In the genomic region with DNA sequence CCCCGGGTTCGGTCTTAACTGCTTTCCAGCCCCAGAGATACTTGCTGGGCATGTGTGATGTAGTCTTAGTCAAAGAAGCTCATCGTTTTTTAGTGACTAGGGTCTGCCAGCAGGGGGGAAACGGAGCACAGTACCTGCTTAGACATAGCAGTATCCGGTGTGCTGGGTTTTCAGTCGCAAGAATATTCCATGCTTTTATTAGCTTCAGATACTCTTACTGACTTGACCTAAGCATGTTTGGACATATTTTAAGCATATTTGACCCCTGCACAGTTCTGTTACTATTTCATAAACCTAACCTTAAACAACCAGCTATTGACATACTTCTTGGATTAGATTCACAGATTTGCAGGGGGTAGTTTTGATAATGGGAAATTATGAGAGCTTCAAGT, we compare ENCODE assay signal across 1 cellular context.
A peak's percentile ranks its signal among the peaks of the same experiment; 100 is the strongest.
TF ChIP-seq lines count a peak whose summit lies in the region.

No MANE protein-coding gene starts in this region.

TF ChIP-seq in K562, 482 proteins besides CTCF, POLR2A, EP300 and RAD21 (continued from another document and continues in another):
- TF ChIP-seq CEBPG (CRISPR knock-in tag; IDR thresholded peaks at IDR 0.05), result no peak
- TF ChIP-seq CEBPG (tag; conservative IDR thresholded peaks at IDR 0.05 in 1 of 2, IDR thresholded peaks at IDR 0.05 in 1 of 2), result no peak
- no peak for TF ChIP-seq ZNF232 (CRISPR knock-in tag; IDR thresholded peaks at IDR 0.05)
- TF ChIP-seq POLR2AphosphoS5 (IDR thresholded peaks at IDR 0.05; ENCODE audit: control insufficient read depth, insufficient read depth, low read depth, low read length), result peak; percentile 59; the same call in 1 of the 2 replicates
- no peak for TF ChIP-seq FOXK1 (CRISPR knock-in tag; IDR thresholded peaks at IDR 0.05; ENCODE audit: borderline replicate concordance)
- TF ChIP-seq PTTG1 (tag; IDR thresholded peaks at IDR 0.05; ENCODE audit: low read depth), result no peak
- TF ChIP-seq, protein P1, sequence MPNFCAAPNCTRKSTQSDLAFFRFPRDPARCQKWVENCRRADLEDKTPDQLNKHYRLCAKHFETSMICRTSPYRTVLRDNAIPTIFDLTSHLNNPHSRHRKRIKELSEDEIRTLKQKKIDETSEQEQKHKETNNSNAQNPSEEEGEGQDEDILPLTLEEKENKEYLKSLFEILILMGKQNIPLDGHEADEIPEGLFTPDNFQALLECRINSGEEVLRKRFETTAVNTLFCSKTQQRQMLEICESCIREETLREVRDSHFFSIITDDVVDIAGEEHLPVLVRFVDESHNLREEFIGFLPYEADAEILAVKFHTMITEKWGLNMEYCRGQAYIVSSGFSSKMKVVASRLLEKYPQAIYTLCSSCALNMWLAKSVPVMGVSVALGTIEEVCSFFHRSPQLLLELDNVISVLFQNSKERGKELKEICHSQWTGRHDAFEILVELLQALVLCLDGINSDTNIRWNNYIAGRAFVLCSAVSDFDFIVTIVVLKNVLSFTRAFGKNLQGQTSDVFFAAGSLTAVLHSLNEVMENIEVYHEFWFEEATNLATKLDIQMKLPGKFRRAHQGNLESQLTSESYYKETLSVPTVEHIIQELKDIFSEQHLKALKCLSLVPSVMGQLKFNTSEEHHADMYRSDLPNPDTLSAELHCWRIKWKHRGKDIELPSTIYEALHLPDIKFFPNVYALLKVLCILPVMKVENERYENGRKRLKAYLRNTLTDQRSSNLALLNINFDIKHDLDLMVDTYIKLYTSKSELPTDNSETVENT (CRISPR knock-in tag; IDR thresholded peaks at IDR 0.05), result no peak
- TF ChIP-seq ZFPM2 (CRISPR knock-in tag; IDR thresholded peaks at IDR 0.05), result no peak
- TF ChIP-seq, protein P2, sequence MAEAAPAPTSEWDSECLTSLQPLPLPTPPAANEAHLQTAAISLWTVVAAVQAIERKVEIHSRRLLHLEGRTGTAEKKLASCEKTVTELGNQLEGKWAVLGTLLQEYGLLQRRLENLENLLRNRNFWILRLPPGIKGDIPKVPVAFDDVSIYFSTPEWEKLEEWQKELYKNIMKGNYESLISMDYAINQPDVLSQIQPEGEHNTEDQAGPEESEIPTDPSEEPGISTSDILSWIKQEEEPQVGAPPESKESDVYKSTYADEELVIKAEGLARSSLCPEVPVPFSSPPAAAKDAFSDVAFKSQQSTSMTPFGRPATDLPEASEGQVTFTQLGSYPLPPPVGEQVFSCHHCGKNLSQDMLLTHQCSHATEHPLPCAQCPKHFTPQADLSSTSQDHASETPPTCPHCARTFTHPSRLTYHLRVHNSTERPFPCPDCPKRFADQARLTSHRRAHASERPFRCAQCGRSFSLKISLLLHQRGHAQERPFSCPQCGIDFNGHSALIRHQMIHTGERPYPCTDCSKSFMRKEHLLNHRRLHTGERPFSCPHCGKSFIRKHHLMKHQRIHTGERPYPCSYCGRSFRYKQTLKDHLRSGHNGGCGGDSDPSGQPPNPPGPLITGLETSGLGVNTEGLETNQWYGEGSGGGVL (CRISPR knock-in tag; IDR thresholded peaks at IDR 0.05), result no peak
- TF ChIP-seq SIX5 (IDR thresholded peaks at IDR 0.05; ENCODE audit: borderline replicate concordance in 1 of 2, insufficient read depth in 1 of 2, low read depth in 1 of 2, low read length in 2 of 2), result no peak
- TF ChIP-seq SOX6 (IDR thresholded peaks at IDR 0.05), result no peak
- TF ChIP-seq ZKSCAN1 (IDR thresholded peaks at IDR 0.05; ENCODE audit: low read depth, low read length), result no peak
- TF ChIP-seq ZNF41 (CRISPR knock-in tag; conservative IDR thresholded peaks at IDR 0.05), result no peak
- TF ChIP-seq HIVEP1 (CRISPR knock-in tag; IDR thresholded peaks at IDR 0.05), result no peak
- TF ChIP-seq, protein P3, sequence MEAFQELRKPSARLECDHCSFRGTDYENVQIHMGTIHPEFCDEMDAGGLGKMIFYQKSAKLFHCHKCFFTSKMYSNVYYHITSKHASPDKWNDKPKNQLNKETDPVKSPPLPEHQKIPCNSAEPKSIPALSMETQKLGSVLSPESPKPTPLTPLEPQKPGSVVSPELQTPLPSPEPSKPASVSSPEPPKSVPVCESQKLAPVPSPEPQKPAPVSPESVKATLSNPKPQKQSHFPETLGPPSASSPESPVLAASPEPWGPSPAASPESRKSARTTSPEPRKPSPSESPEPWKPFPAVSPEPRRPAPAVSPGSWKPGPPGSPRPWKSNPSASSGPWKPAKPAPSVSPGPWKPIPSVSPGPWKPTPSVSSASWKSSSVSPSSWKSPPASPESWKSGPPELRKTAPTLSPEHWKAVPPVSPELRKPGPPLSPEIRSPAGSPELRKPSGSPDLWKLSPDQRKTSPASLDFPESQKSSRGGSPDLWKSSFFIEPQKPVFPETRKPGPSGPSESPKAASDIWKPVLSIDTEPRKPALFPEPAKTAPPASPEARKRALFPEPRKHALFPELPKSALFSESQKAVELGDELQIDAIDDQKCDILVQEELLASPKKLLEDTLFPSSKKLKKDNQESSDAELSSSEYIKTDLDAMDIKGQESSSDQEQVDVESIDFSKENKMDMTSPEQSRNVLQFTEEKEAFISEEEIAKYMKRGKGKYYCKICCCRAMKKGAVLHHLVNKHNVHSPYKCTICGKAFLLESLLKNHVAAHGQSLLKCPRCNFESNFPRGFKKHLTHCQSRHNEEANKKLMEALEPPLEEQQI (IDR thresholded peaks at IDR 0.05), result 0 out of 2 replicates have a peak, but pooled peaks have one; percentile 19
- TF ChIP-seq MAFG (tag; conservative IDR thresholded peaks at IDR 0.05), result no peak
- TF ChIP-seq BRCA1 (IDR thresholded peaks at IDR 0.05), result no peak
- no peak for TF ChIP-seq BRCA1 (CRISPR knock-in tag; IDR thresholded peaks at IDR 0.05)
- TF ChIP-seq BMI1 (IDR thresholded peaks at IDR 0.05; ENCODE audit: low read length), result no peak
- TF ChIP-seq ZNF707 (CRISPR knock-in tag; conservative IDR thresholded peaks at IDR 0.05), result no peak
- 0 out of 2 replicates have a peak, but pooled peaks have one; percentile 3 for TF ChIP-seq FOXM1 (IDR thresholded peaks at IDR 0.05; ENCODE audit: low read depth)
- no peak for TF ChIP-seq FOXM1 (CRISPR knock-in tag; IDR thresholded peaks at IDR 0.05; ENCODE audit: low read depth)
- 0 out of 2 replicates have a peak, but pooled peaks have one; percentile 46 for TF ChIP-seq CTBP1 (IDR thresholded peaks at IDR 0.05; ENCODE audit: borderline replicate concordance)
- no peak for TF ChIP-seq KAT2B (IDR thresholded peaks at IDR 0.05; ENCODE audit: low read depth, low read length)
- TF ChIP-seq NCOR1 (IDR thresholded peaks at IDR 0.05), result no peak
- TF ChIP-seq KLF16 (IDR thresholded peaks at IDR 0.05), result no peak
- no peak for TF ChIP-seq MTA1 (IDR thresholded peaks at IDR 0.05; ENCODE audit: borderline replicate concordance)
- TF ChIP-seq CHD4 (IDR thresholded peaks at IDR 0.05; ENCODE audit: insufficient read depth, insufficient replicate concordance, low read depth, low read length, poor library complexity, severe bottlenecking), result no peak
- TF ChIP-seq CBFA2T2 (conservative IDR thresholded peaks at IDR 0.05), result no peak
- no peak for TF ChIP-seq KLF6 (CRISPR knock-in tag; IDR thresholded peaks at IDR 0.05; ENCODE audit: borderline replicate concordance)
- TF ChIP-seq PYGO2 (tag; IDR thresholded peaks at IDR 0.05), result no peak
- TF ChIP-seq PHF20 (IDR thresholded peaks at IDR 0.05; ENCODE audit: partially characterized antibody), result no peak
- no peak for TF ChIP-seq ELF1 (tag; IDR thresholded peaks at IDR 0.05)
- TF ChIP-seq SRSF3 (IDR thresholded peaks at IDR 0.05; ENCODE audit: insufficient read depth, low read length), result no peak
- TF ChIP-seq FIP1L1 (IDR thresholded peaks at IDR 0.05; ENCODE audit: low read depth, low read length, poor library complexity, severe bottlenecking), result no peak
- 0 out of 2 replicates have a peak, but pooled peaks have one; percentile 5 for TF ChIP-seq POLR2G (IDR thresholded peaks at IDR 0.05; ENCODE audit: low read depth, low read length)
- TF ChIP-seq, protein P4, sequence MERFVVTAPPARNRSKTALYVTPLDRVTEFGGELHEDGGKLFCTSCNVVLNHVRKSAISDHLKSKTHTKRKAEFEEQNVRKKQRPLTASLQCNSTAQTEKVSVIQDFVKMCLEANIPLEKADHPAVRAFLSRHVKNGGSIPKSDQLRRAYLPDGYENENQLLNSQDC (CRISPR knock-in tag; IDR thresholded peaks at IDR 0.05), result no peak
- no peak; the same call in 1 of the 2 replicates for TF ChIP-seq L3MBTL2 (IDR thresholded peaks at IDR 0.05)
- TF ChIP-seq, protein P5, sequence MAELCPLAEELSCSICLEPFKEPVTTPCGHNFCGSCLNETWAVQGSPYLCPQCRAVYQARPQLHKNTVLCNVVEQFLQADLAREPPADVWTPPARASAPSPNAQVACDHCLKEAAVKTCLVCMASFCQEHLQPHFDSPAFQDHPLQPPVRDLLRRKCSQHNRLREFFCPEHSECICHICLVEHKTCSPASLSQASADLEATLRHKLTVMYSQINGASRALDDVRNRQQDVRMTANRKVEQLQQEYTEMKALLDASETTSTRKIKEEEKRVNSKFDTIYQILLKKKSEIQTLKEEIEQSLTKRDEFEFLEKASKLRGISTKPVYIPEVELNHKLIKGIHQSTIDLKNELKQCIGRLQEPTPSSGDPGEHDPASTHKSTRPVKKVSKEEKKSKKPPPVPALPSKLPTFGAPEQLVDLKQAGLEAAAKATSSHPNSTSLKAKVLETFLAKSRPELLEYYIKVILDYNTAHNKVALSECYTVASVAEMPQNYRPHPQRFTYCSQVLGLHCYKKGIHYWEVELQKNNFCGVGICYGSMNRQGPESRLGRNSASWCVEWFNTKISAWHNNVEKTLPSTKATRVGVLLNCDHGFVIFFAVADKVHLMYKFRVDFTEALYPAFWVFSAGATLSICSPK (IDR thresholded peaks at IDR 0.05; ENCODE audit: borderline replicate concordance), result no peak
- TF ChIP-seq CAMTA2 (CRISPR knock-in tag; conservative IDR thresholded peaks at IDR 0.05), result no peak
- no peak for TF ChIP-seq COPS2 (conservative IDR thresholded peaks at IDR 0.05)
- TF ChIP-seq PURB (CRISPR knock-in tag; IDR thresholded peaks at IDR 0.05; ENCODE audit: low read depth), result no peak
- TF ChIP-seq MCM2 (IDR thresholded peaks at IDR 0.05; ENCODE audit: low read depth), result no peak
- peak; percentile 66 for TF ChIP-seq CHD1 (IDR thresholded peaks at IDR 0.05; ENCODE audit: low read length)
- TF ChIP-seq KDM2B (CRISPR knock-in tag; IDR thresholded peaks at IDR 0.05), result no peak
- no peak for TF ChIP-seq CEBPB (tag; IDR thresholded peaks at IDR 0.05)
- no peak for TF ChIP-seq HDAC8 (tag; IDR thresholded peaks at IDR 0.05)
- TF ChIP-seq, protein P6, sequence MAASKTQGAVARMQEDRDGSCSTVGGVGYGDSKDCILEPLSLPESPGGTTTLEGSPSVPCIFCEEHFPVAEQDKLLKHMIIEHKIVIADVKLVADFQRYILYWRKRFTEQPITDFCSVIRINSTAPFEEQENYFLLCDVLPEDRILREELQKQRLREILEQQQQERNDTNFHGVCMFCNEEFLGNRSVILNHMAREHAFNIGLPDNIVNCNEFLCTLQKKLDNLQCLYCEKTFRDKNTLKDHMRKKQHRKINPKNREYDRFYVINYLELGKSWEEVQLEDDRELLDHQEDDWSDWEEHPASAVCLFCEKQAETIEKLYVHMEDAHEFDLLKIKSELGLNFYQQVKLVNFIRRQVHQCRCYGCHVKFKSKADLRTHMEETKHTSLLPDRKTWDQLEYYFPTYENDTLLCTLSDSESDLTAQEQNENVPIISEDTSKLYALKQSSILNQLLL (CRISPR knock-in tag; IDR thresholded peaks at IDR 0.05; ENCODE audit: borderline replicate concordance), result no peak
- TF ChIP-seq MEF2A (IDR thresholded peaks at IDR 0.05; ENCODE audit: control insufficient read depth, low read depth, low read length), result no peak
- no peak for TF ChIP-seq ZNF239 (CRISPR knock-in tag; IDR thresholded peaks at IDR 0.05)
- TF ChIP-seq, protein P7, sequence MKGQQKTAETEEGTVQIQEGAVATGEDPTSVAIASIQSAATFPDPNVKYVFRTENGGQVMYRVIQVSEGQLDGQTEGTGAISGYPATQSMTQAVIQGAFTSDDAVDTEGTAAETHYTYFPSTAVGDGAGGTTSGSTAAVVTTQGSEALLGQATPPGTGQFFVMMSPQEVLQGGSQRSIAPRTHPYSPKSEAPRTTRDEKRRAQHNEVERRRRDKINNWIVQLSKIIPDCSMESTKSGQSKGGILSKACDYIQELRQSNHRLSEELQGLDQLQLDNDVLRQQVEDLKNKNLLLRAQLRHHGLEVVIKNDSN (CRISPR knock-in tag; IDR thresholded peaks at IDR 0.05), result no peak
- TF ChIP-seq YBX1 (IDR thresholded peaks at IDR 0.05), result no peak
- no peak for TF ChIP-seq ZNF165 (CRISPR knock-in tag; IDR thresholded peaks at IDR 0.05; ENCODE audit: borderline replicate concordance)
- TF ChIP-seq, protein P8, sequence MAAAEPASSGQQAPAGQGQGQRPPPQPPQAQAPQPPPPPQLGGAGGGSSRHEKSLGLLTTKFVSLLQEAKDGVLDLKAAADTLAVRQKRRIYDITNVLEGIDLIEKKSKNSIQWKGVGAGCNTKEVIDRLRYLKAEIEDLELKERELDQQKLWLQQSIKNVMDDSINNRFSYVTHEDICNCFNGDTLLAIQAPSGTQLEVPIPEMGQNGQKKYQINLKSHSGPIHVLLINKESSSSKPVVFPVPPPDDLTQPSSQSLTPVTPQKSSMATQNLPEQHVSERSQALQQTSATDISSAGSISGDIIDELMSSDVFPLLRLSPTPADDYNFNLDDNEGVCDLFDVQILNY (CRISPR knock-in tag; IDR thresholded peaks at IDR 0.05), result no peak
- TF ChIP-seq PRPF4 (IDR thresholded peaks at IDR 0.05; ENCODE audit: insufficient read depth, low read depth, low read length, poor library complexity, severe bottlenecking), result no peak
- TF ChIP-seq, protein P9, sequence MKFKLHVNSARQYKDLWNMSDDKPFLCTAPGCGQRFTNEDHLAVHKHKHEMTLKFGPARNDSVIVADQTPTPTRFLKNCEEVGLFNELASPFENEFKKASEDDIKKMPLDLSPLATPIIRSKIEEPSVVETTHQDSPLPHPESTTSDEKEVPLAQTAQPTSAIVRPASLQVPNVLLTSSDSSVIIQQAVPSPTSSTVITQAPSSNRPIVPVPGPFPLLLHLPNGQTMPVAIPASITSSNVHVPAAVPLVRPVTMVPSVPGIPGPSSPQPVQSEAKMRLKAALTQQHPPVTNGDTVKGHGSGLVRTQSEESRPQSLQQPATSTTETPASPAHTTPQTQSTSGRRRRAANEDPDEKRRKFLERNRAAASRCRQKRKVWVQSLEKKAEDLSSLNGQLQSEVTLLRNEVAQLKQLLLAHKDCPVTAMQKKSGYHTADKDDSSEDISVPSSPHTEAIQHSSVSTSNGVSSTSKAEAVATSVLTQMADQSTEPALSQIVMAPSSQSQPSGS (CRISPR knock-in tag; IDR thresholded peaks at IDR 0.05), result no peak
- no peak for TF ChIP-seq ZNF589 (CRISPR knock-in tag; IDR thresholded peaks at IDR 0.05; ENCODE audit: low read depth)
- no peak for TF ChIP-seq POLR3G (IDR thresholded peaks at IDR 0.05; ENCODE audit: extremely low read depth, insufficient read length, insufficient replicate concordance)
